In the genomic region with DNA sequence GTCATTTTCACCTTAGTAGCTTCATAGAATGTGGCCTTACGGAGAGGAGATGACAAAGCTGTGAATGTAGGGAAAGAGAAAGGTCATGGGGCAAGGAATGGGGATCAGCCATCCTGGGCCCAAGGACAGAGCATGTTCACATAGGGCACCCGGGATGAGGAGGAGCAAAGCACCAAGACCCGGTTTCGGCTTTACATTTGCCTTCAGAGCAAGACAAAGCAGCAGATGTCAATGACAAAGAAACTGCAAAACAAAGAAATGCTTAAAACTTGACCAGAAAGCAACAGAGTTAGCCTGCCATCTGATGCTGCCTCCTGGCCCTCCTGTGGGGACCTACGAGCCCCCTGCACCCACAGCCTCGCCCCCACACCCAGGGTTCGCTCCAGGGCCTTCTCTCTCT, we compare ENCODE assay signal across 13 cellular contexts.
"Had no signal": no experiment of that assay in that cellular context is flagged by ENCODE, and none has a peak within 500 bp of the region (broad histone marks: within the 10 kb centered on the region; RNA-seq: fewer than 3 reads in every experiment).

No MANE protein-coding gene starts in this region.

- DNase-seq: activated CD4-positive, alpha-beta T cell treated with anti-CD3 and anti-CD28 coated beads, Interleukin-2, amount 50 U/mL, for 48 hours; activated CD8-positive, alpha-beta memory T cell treated with anti-CD3 and anti-CD28 coated beads, Interleukin-2, amount 50 U/mL, for 4 hours; activated naive CD4-positive, alpha-beta T cell treated with anti-CD3 and anti-CD28 coated beads, Interleukin-2, amount 10 ng/mL, durations not matched to agents 7 days and 5 days; brain microvascular endothelial cell; hypothalamus; left colon; mammary epithelial cell; mucosa of descending colon; stimulated activated naive CD8-positive, alpha-beta T cell treated with anti-CD3 and anti-CD28 coated beads, Interleukin-15, Interleukin-2, amounts not matched to agents 100 U/mL and 50 U/mL, for 24 hours had no signal

- H3K9me3 ChIP-seq: mucosa of descending colon, suprapubic skin had no signal

- H3K36me3 ChIP-seq: brain microvascular endothelial cell, suprapubic skin had no signal

- H3K4me3 ChIP-seq: mucosa of descending colon, suprapubic skin had no signal

- H3K27ac ChIP-seq: brain microvascular endothelial cell, suprapubic skin had no signal

- H3K27me3 ChIP-seq: brain microvascular endothelial cell, suprapubic skin had no signal

- H3K9me3 Mint-ChIP-seq: activated naive CD4-positive, alpha-beta T cell treated with anti-CD3 and anti-CD28 coated beads, Interleukin-2, amount 10 ng/mL, durations not matched to agents 7 days and 5 days; naive thymus-derived CD8-positive, alpha-beta T cell; type B pancreatic cell had no signal

- H3K4me3 Mint-ChIP-seq: activated naive CD4-positive, alpha-beta T cell treated with anti-CD3 and anti-CD28 coated beads, Interleukin-2, amount 10 ng/mL, durations not matched to agents 7 days and 5 days; naive thymus-derived CD8-positive, alpha-beta T cell; type B pancreatic cell had no signal

- H3K27me3 Mint-ChIP-seq: activated naive CD4-positive, alpha-beta T cell treated with anti-CD3 and anti-CD28 coated beads, Interleukin-2, amount 10 ng/mL, durations not matched to agents 7 days and 5 days; naive thymus-derived CD8-positive, alpha-beta T cell; type B pancreatic cell had no signal

- ATAC-seq: left colon; mucosa of descending colon; naive thymus-derived CD8-positive, alpha-beta T cell; sciatic nerve; stimulated activated naive CD8-positive, alpha-beta T cell treated with anti-CD3 and anti-CD28 coated beads, Interleukin-15, Interleukin-2, amounts not matched to agents 100 U/mL and 50 U/mL, for 24 hours had no signal

- H3K27ac Mint-ChIP-seq: activated naive CD4-positive, alpha-beta T cell treated with anti-CD3 and anti-CD28 coated beads, Interleukin-2, amount 10 ng/mL, durations not matched to agents 7 days and 5 days; type B pancreatic cell had no signal

- H3K36me3 Mint-ChIP-seq: activated naive CD4-positive, alpha-beta T cell treated with anti-CD3 and anti-CD28 coated beads, Interleukin-2, amount 10 ng/mL, durations not matched to agents 7 days and 5 days; naive thymus-derived CD8-positive, alpha-beta T cell; type B pancreatic cell had no signal
